In genomic region chr2:227388537-227389011, GRCh38 we compare ENCODE assay signal across 18 cellular contexts. TPM values are rescaled to one million over a fixed set of nuclear protein-coding genes. Genes with fewer than 3 reads are reported as not detected.
DNase-seq lines count a peak whose midpoint lies in the region; ATAC-seq and TF ChIP-seq lines count a peak whose summit lies in the region.
"Had no signal": no experiment of that assay in that cellular context is flagged by ENCODE, and none has a peak within 500 bp of the region (broad histone marks: within the 10 kb centered on the region; RNA-seq: fewer than 3 reads in every experiment).

No MANE protein-coding gene starts in this region.

- no peak overlapping the region for H3K23ac ChIP-seq in mesenchymal stem cell (ENCODE audit: low read length in 2 of 2)

- dilution Hi-C loops in mammary epithelial cell (cut with HindIII; ENCODE audit: low sequenced_read_pairs), result no loop called here

- intact Hi-C loops in mammary epithelial cell (cut with micrococcal nuclease), result loop anchor here (1.0 to 2.0 kb wide), 2 partner anchors 10 to 64 kb away; partner anchors contain the start of gene MFF

- DNase-seq in AG09319 (ENCODE audit: extremely low read depth, low read depth), result peak; percentile 89
- DNase-seq in HT1080 (ENCODE audit: low read depth), result peak; percentile 50
- DNase-seq in mammary epithelial cell, result peak; percentile 98
- DNase-seq in mesenchymal stem cell, result no peak
- DNase-seq in NCI-H345 (lab: John Stamatoyannopoulos, UW), result no peak
- DNase-seq: activated CD8-positive, alpha-beta memory T cell treated with anti-CD3 and anti-CD28 coated beads, Interleukin-2, amount 50 U/mL, for 48 hours; anterior cingulate cortex; CD8-positive, alpha-beta memory T cell; NCI-H1417; NCI-H524 treated with DMSO at 0.1 percent for 48 hours; pancreas; SHP77; stimulated activated CD4-positive, alpha-beta T cell treated with anti-CD3 and anti-CD28 coated beads, Interleukin-2, amount 100 ng/mL, for 24 hours; WERI-Rb-1 had no signal

- peaks cover 3% of the 10 kb centered on the region for H3K27me3 Mint-ChIP-seq in activated T-helper 17 cell treated with anti-CD3 and anti-CD28 coated beads, Interleukin-2, amount 50 U/mL, for 72 hours
- H3K27me3 Mint-ChIP-seq: memory B cell had no signal

- no peak overlapping the region for H2BK15ac ChIP-seq in mesenchymal stem cell (ENCODE audit: low read depth, poor library complexity, severe bottlenecking)

- TF ChIP-seq CTCF in AG09319 (IDR thresholded peaks at IDR 0.05; ENCODE audit: low read depth, low read length), result no peak
- no peak for TF ChIP-seq CTCF in mammary epithelial cell (conservative IDR thresholded peaks at IDR 0.05 in 1 of 2, IDR thresholded peaks at IDR 0.05 in 1 of 2; ENCODE audit: extremely low read depth in 1 of 2, insufficient read depth in 1 of 2, low read depth in 1 of 2, low read length in 2 of 2)

- H3K9me3 ChIP-seq in mammary epithelial cell (replicated peaks; ENCODE audit: insufficient read depth, low read length) (no peaks in the 10 kb centered on the region), mesenchymal stem cell (ENCODE audit: control insufficient read depth, low read length) (no peaks in the 10 kb centered on the region)
- H3K9me3 ChIP-seq: pancreas had no signal

- H4K20me1 ChIP-seq in mammary epithelial cell (ENCODE audit: insufficient read depth, low read length), result no peaks in the 10 kb centered on the region

- no peak overlapping the region for H3K4ac ChIP-seq in mesenchymal stem cell (ENCODE audit: low read depth in 1 of 2, low read length in 2 of 2)

- H3K14ac ChIP-seq in mesenchymal stem cell (ENCODE audit: low read length in 2 of 2), result no peak overlapping the region

- H3K79me1 ChIP-seq in mesenchymal stem cell (replicated peaks; ENCODE audit: low read length, poor library complexity, severe bottlenecking), result no peaks in the 10 kb centered on the region

- H3K9me3 Mint-ChIP-seq in activated T-helper 17 cell treated with anti-CD3 and anti-CD28 coated beads, Interleukin-2, amount 50 U/mL, for 72 hours, result no peaks in the 10 kb centered on the region
- H3K9me3 Mint-ChIP-seq: memory B cell had no signal

- no peaks in the 10 kb centered on the region for H3K4me1 Mint-ChIP-seq in activated T-helper 17 cell treated with anti-CD3 and anti-CD28 coated beads, Interleukin-2, amount 50 U/mL, for 72 hours

- no peak overlapping the region for H2BK12ac ChIP-seq in mesenchymal stem cell (ENCODE audit: low read length in 2 of 2)

- H3K36me3 ChIP-seq in mammary epithelial cell (ENCODE audit: insufficient read depth, low read length) (no peaks in the 10 kb centered on the region), mesenchymal stem cell (ENCODE audit: control insufficient read depth in 1 of 2, insufficient read depth in 2 of 2, low read depth in 1 of 2, low read length in 2 of 2) (no peaks in the 10 kb centered on the region)
- H3K36me3 ChIP-seq: pancreas, WERI-Rb-1 had no signal

- no peak overlapping the region for H3K4me3 Mint-ChIP-seq in activated T-helper 17 cell treated with anti-CD3 and anti-CD28 coated beads, Interleukin-2, amount 50 U/mL, for 72 hours
- H3K4me3 Mint-ChIP-seq: CD8-positive, alpha-beta memory T cell; memory B cell had no signal

- H3K4me3 ChIP-seq in mammary epithelial cell (replicated peaks in 1 of 3; ENCODE audit: insufficient read depth in 1 of 3, low read depth in 2 of 3, low read length in 3 of 3) (no peak overlapping the region), mesenchymal stem cell (ENCODE audit: insufficient read depth in 1 of 2, low read depth in 1 of 2, low read length in 2 of 2) (no peak overlapping the region)
- H3K4me3 ChIP-seq: pancreas had no signal

- in situ Hi-C loops in mammary epithelial cell (cut with MboI; ENCODE audit: low sequenced_read_pairs in 2 of 2), result no loop called here

- H3K36me3 Mint-ChIP-seq in activated T-helper 17 cell treated with anti-CD3 and anti-CD28 coated beads, Interleukin-2, amount 50 U/mL, for 72 hours (ENCODE audit: low read depth), result no peaks in the 10 kb centered on the region
- H3K36me3 Mint-ChIP-seq: CD8-positive, alpha-beta memory T cell; memory B cell had no signal

- H2AFZ ChIP-seq in mammary epithelial cell (ENCODE audit: low read depth, low read length), result no peak overlapping the region
- no peak overlapping the region for H2AFZ ChIP-seq in mesenchymal stem cell (ENCODE audit: low read depth, low read length)

- no peak overlapping the region for H3K18ac ChIP-seq in mesenchymal stem cell (ENCODE audit: low read depth in 1 of 2, low read length in 2 of 2)

- no peak overlapping the region for H2BK5ac ChIP-seq in mesenchymal stem cell (ENCODE audit: low read depth, low read length, poor library complexity, severe bottlenecking)

- H3K9ac ChIP-seq in mammary epithelial cell (ENCODE audit: insufficient read depth, low read length) (no peak overlapping the region), mesenchymal stem cell (ENCODE audit: low read length) (peak overlapping the region; percentile 67)

- no peak overlapping the region for H2AK5ac ChIP-seq in mesenchymal stem cell (ENCODE audit: low read length, severe bottlenecking)

- no peak overlapping the region for H3K27ac Mint-ChIP-seq in activated T-helper 17 cell treated with anti-CD3 and anti-CD28 coated beads, Interleukin-2, amount 50 U/mL, for 72 hours
- H3K27ac Mint-ChIP-seq: CD8-positive, alpha-beta memory T cell had no signal

- no peak overlapping the region for H2BK120ac ChIP-seq in mesenchymal stem cell (ENCODE audit: low read depth, low read length)

- H3K79me2 ChIP-seq in mammary epithelial cell (ENCODE audit: insufficient read depth, low read length), result no peaks in the 10 kb centered on the region

- H3K27me3 ChIP-seq in mammary epithelial cell (ENCODE audit: insufficient read depth, low read length) (no peaks in the 10 kb centered on the region), mesenchymal stem cell (ENCODE audit: control insufficient read depth in 1 of 2, insufficient read depth in 1 of 2, low read length in 2 of 2) (peaks cover 0 to 3% of the 10 kb centered on the region in 2 experiments)
- H3K27me3 ChIP-seq: pancreas had no signal

- CTCF ChIA-PET in mammary epithelial cell (lab: Charles Lee; ENCODE audit: low non-redundant PET), result no interaction called here

- H3K4me2 ChIP-seq in mammary epithelial cell (ENCODE audit: insufficient read depth, low read depth, low read length), result peak overlapping the region; percentile 51
- H3K4me2 ChIP-seq in mesenchymal stem cell (ENCODE audit: low read length, poor library complexity, severe bottlenecking), result no peak overlapping the region

- no peak overlapping the region for H4K91ac ChIP-seq in mesenchymal stem cell (ENCODE audit: low read length)

- WGBS in mammary epithelial cell (ENCODE audit: low coverage, missing lambda C conversion rate), result 30% methylated on average over 7 of the region's 7 CpGs
- WGBS in mesenchymal stem cell, result 83% methylated on average over 7 of the region's 7 CpGs

- H3K4me1 ChIP-seq in mammary epithelial cell (ENCODE audit: insufficient read depth, low read length), result peaks cover 4% of the 10 kb centered on the region
- no peaks in the 10 kb centered on the region for H3K4me1 ChIP-seq in mesenchymal stem cell (ENCODE audit: control insufficient read depth, insufficient read depth, low read depth, low read length)
- H3K4me1 ChIP-seq: pancreas had no signal

- no peak for ATAC-seq in activated T-helper 17 cell treated with anti-CD3 and anti-CD28 coated beads, Interleukin-2, amount 50 U/mL, for 72 hours (replicated peaks)
- ATAC-seq in HG03025 (IDR thresholded peaks at IDR 0.05; ENCODE audit: low FRiP score, unreplicated experiment), result no peak
- ATAC-seq in GM21367 (IDR thresholded peaks at IDR 0.05; ENCODE audit: unreplicated experiment), result no peak

- no TSS peak for BruUV-seq in mammary epithelial cell (replicated peaks; lab: Mats Ljungman, UMichigan)

- no peak overlapping the region for H4K8ac ChIP-seq in mesenchymal stem cell (ENCODE audit: low read length)

- peak overlapping the region; percentile 84 for H3K27ac ChIP-seq in mammary epithelial cell (ENCODE audit: insufficient read depth, low read depth, low read length)
- H3K27ac ChIP-seq in mesenchymal stem cell (ENCODE audit: low read length, poor library complexity, severe bottlenecking), result no peak overlapping the region
- H3K27ac ChIP-seq: pancreas, WERI-Rb-1 had no signal

RNA-seq across cellular contexts. Expression of gene SCYGR1, which starts 0.8 kb away (rescaled TPM):
- not detected in 2 replicates for total RNA-seq in HT1080 (2014; rRNA removed; shearing (Covaris generic))
- polyA plus RNA-seq in HT1080 (2015; cell fraction: cytosol; rRNA removed), result not detected in 2 replicates
- not detected in 2 replicates for polyA plus RNA-seq in HT1080 (2015; cell fraction: nucleus; rRNA removed)
- not detected for total RNA-seq in mammary epithelial cell
- polyA plus RNA-seq in mammary epithelial cell, result not detected
- polyA minus RNA-seq in mammary epithelial cell, result not detected
- polyA plus RNA-seq in mesenchymal stem cell (2013, experiment 1 of 2), result not detected
- polyA plus RNA-seq in mesenchymal stem cell (2013, experiment 2 of 2), result not detected
- total RNA-seq in activated T-helper 17 cell treated with anti-CD3 and anti-CD28 coated beads, Interleukin-2, amount 50 U/mL, for 72 hours, result not detected
- total RNA-seq: CD8-positive, alpha-beta memory T cell; pancreas had no signal
- polyA plus RNA-seq: CD8-positive, alpha-beta memory T cell; pancreas had no signal

RNA-seq across cellular contexts. Expression of gene TM4SF20, which starts 9.5 kb away (rescaled TPM):
- not detected in 2 replicates for total RNA-seq in HT1080 (2014; rRNA removed; shearing (Covaris generic))
- polyA plus RNA-seq in HT1080 (2015; cell fraction: cytosol; rRNA removed), result not detected in 2 replicates
- 0.25 TPM in 1 of 2 replicates, not detected in the other for polyA plus RNA-seq in HT1080 (2015; cell fraction: nucleus; rRNA removed)
- total RNA-seq in mammary epithelial cell, result not detected
- polyA plus RNA-seq in mammary epithelial cell, result not detected
- polyA minus RNA-seq in mammary epithelial cell, result not detected
- not detected for polyA plus RNA-seq in mesenchymal stem cell (2013, experiment 1 of 2)
- polyA plus RNA-seq in mesenchymal stem cell (2013, experiment 2 of 2), result not detected
- total RNA-seq in activated T-helper 17 cell treated with anti-CD3 and anti-CD28 coated beads, Interleukin-2, amount 50 U/mL, for 72 hours, result not detected
- total RNA-seq: CD8-positive, alpha-beta memory T cell; pancreas had no signal
- polyA plus RNA-seq: CD8-positive, alpha-beta memory T cell; pancreas had no signal

Comparison
In these comparisons a context has a peak if more than half of its experiments do, and no peak if none do; other contexts are left out.
1. DNase-seq: peak in AG09319 (single experiment), HT1080 (single experiment) and mammary epithelial cell (single experiment); none in mesenchymal stem cell (single experiment) and NCI-H345 (single experiment).